In genomic region chr20:5513975-5514516, GRCh38 we compare ENCODE assay signal across 14 cellular contexts.
DNase-seq lines count a peak whose midpoint lies in the region; ATAC-seq and TF ChIP-seq lines count a peak whose summit lies in the region.
"Had no signal": no experiment of that assay in that cellular context is flagged by ENCODE, and none has a peak within 500 bp of the region (broad histone marks: within the 10 kb centered on the region; RNA-seq: fewer than 3 reads in every experiment).

No MANE protein-coding gene starts in this region.

- H3K9me3 Mint-ChIP-seq in HFFc6 (peaks cover 4% of the 10 kb centered on the region; the same call in 1 of the 2 replicates), endodermal cell (peaks cover 4% of the 10 kb centered on the region)
- H3K9me3 Mint-ChIP-seq: activated T-cell treated with anti-CD3 and anti-CD28 coated beads, Interleukin-2, amount 50 U/mL, for 4 hours; mesothelial cell of epicardium had no signal

- H3K4me1 Mint-ChIP-seq in HFFc6 (ENCODE audit: low read depth) (peaks cover 21% of the 10 kb centered on the region), endodermal cell (no peaks in the 10 kb centered on the region)
- H3K4me1 Mint-ChIP-seq: mesothelial cell of epicardium had no signal

- H3K27ac ChIP-seq in AG04450 (ENCODE audit: low read depth, low read length), result no peak overlapping the region
- H3K27ac ChIP-seq in hepatocyte, result peak overlapping the region; percentile 96
- H3K27ac ChIP-seq in endodermal cell (ENCODE audit: low read depth, low read length), result no peak overlapping the region
- no peak overlapping the region for H3K27ac ChIP-seq in MM.1S (ENCODE audit: low read length)
- H3K27ac ChIP-seq: parathyroid adenoma had no signal

- no peak overlapping the region for H3K9ac ChIP-seq in adipocyte (ENCODE audit: low read length)
- H3K9ac ChIP-seq in endodermal cell (ENCODE audit: extremely low read depth, low read length, poor library complexity, severe bottlenecking), result no peak overlapping the region
- no peak overlapping the region for H3K9ac ChIP-seq in MM.1S (ENCODE audit: low read length)
- H3K9ac ChIP-seq: parathyroid adenoma had no signal

- CTCF ChIA-PET in AG04450 (lab: Charles Lee), result no interaction called here

- no peak for DNase-seq in AG04450 (ENCODE audit: low read depth, low spot score)
- DNase-seq in HFFc6, result peak; percentile 61
- peak; percentile 25 for DNase-seq in adipocyte (ENCODE audit: low read depth)
- DNase-seq in hepatocyte (ENCODE audit: low spot score), result peak; percentile 75
- DNase-seq in endodermal cell, result no peak
- DNase-seq in NCI-H2227 treated with DMSO at 0.1 percent for 48 hours (lab: John Stamatoyannopoulos, UW), result no peak
- no peak for DNase-seq in MM.1S
- DNase-seq: activated CD4-positive, alpha-beta T cell treated with anti-CD3 and anti-CD28 coated beads, Interleukin-2, amount 10 ng/mL, durations not matched to agents 7 days and 5 days; activated T-cell treated with anti-CD3 and anti-CD28 coated beads, Interleukin-2, amount 50 U/mL, for 4 hours; NCI-H2081; Right ventricle myocardium superior had no signal

- 44% methylated on average over 6 of the region's 6 CpGs for WGBS in hepatocyte (ENCODE audit: low lambda C conversion rate, missing lambda C conversion rate)
- 85 to 88% methylated on average over 5 to 6 of the region's 6 CpGs for WGBS in endodermal cell (ENCODE audit: insufficient coverage in 1 of 2, insufficient read length in 1 of 2), 2 experiments

- H3K4me2 ChIP-seq in hepatocyte (peak overlapping the region; percentile 2), MM.1S (ENCODE audit: low read depth, low read length) (no peak overlapping the region)

- H3K36me3 ChIP-seq in adipocyte (ENCODE audit: control insufficient read depth, insufficient read depth, low read length, severe bottlenecking), result no peaks in the 10 kb centered on the region
- H3K36me3 ChIP-seq in hepatocyte (replicated peaks; ENCODE audit: insufficient read depth, low read depth), result no peaks in the 10 kb centered on the region
- H3K36me3 ChIP-seq in endodermal cell (ENCODE audit: control insufficient read depth, insufficient read depth, low read length), result no peaks in the 10 kb centered on the region
- no peaks in the 10 kb centered on the region for H3K36me3 ChIP-seq in MM.1S (replicated peaks; ENCODE audit: insufficient read depth, low read length)

- H3K27me3 Mint-ChIP-seq in HFFc6 (ENCODE audit: insufficient read depth), result peaks cover 1% of the 10 kb centered on the region
- H3K27me3 Mint-ChIP-seq in endodermal cell (ENCODE audit: insufficient read depth), result no peaks in the 10 kb centered on the region
- H3K27me3 Mint-ChIP-seq: activated CD4-positive, alpha-beta T cell treated with anti-CD3 and anti-CD28 coated beads, Interleukin-2, amount 10 ng/mL, durations not matched to agents 7 days and 5 days had no signal

- H4K20me1 ChIP-seq in hepatocyte (ENCODE audit: insufficient read depth, poor library complexity, severe bottlenecking) (no peaks in the 10 kb centered on the region), MM.1S (ENCODE audit: insufficient read depth, low read length) (no peaks in the 10 kb centered on the region)

- H2AFZ ChIP-seq in hepatocyte (no peak overlapping the region), MM.1S (ENCODE audit: low read length) (no peak overlapping the region)
- H2AFZ ChIP-seq: parathyroid adenoma had no signal

- no peaks in the 10 kb centered on the region for H3K36me3 Mint-ChIP-seq in HFFc6 (ENCODE audit: low read depth)
- H3K36me3 Mint-ChIP-seq in endodermal cell (ENCODE audit: low read depth), result no peaks in the 10 kb centered on the region
- H3K36me3 Mint-ChIP-seq: mesothelial cell of epicardium had no signal

- peak overlapping the region; percentile 56 for H3K4me3 Mint-ChIP-seq in HFFc6
- no peak overlapping the region for H3K4me3 Mint-ChIP-seq in endodermal cell
- H3K4me3 Mint-ChIP-seq: activated CD4-positive, alpha-beta T cell treated with anti-CD3 and anti-CD28 coated beads, Interleukin-2, amount 10 ng/mL, durations not matched to agents 7 days and 5 days; activated T-cell treated with anti-CD3 and anti-CD28 coated beads, Interleukin-2, amount 50 U/mL, for 4 hours; mesothelial cell of epicardium had no signal

- H3K9me3 ChIP-seq in AG04450 (ENCODE audit: control insufficient read depth, insufficient read depth, low read length) (no peaks in the 10 kb centered on the region), adipocyte (ENCODE audit: control insufficient read depth, low read length) (no peaks in the 10 kb centered on the region), hepatocyte (ENCODE audit: low read depth) (no peaks in the 10 kb centered on the region), endodermal cell (ENCODE audit: control insufficient read depth, low read length) (no peaks in the 10 kb centered on the region), MM.1S (replicated peaks; ENCODE audit: insufficient read depth, low read length) (no peaks in the 10 kb centered on the region)

- H3K4me3 ChIP-seq in AG04450 (ENCODE audit: low read depth, low read length) (no peak overlapping the region), adipocyte (ENCODE audit: low read length) (no peak overlapping the region), hepatocyte (no peak overlapping the region), endodermal cell (ENCODE audit: low read length) (no peak overlapping the region), MM.1S (ENCODE audit: low read length) (no peak overlapping the region)

- H3K79me2 ChIP-seq in hepatocyte (no peaks in the 10 kb centered on the region), MM.1S (ENCODE audit: low read length) (no peaks in the 10 kb centered on the region)
- H3K79me2 ChIP-seq: parathyroid adenoma had no signal

- H3K4me1 ChIP-seq in adipocyte (ENCODE audit: control insufficient read depth, insufficient read depth, low read length) (no peaks in the 10 kb centered on the region), hepatocyte (ENCODE audit: insufficient read depth) (peaks cover 4% of the 10 kb centered on the region), endodermal cell (ENCODE audit: control insufficient read depth, insufficient read depth, low read length) (no peaks in the 10 kb centered on the region), MM.1S (ENCODE audit: low read length) (no peaks in the 10 kb centered on the region)
- H3K4me1 ChIP-seq: parathyroid adenoma had no signal

- TF ChIP-seq CTCF in AG04450 (IDR thresholded peaks at IDR 0.05; ENCODE audit: low read depth, low read length), result 0 out of 2 replicates have a peak, but pooled peaks have one; percentile 10
- peak; percentile 49 for TF ChIP-seq CTCF in HFFc6 (IDR thresholded peaks at IDR 0.05)
- TF ChIP-seq CTCF in hepatocyte (IDR thresholded peaks at IDR 0.05; ENCODE audit: poor library complexity), result no peak
- no peak for TF ChIP-seq CTCF in endodermal cell (conservative IDR thresholded peaks at IDR 0.05)
- no peak for TF ChIP-seq CTCF in MM.1S (IDR thresholded peaks at IDR 0.05; ENCODE audit: low read length)

- no peaks in the 10 kb centered on the region for H3F3A ChIP-seq in MM.1S (ENCODE audit: insufficient read depth, low read length)

- no peaks in the 10 kb centered on the region for H3K9me2 ChIP-seq in hepatocyte (replicated peaks; ENCODE audit: insufficient read depth)
- H3K9me2 ChIP-seq in MM.1S (replicated peaks; ENCODE audit: insufficient read depth, low read length), result no peaks in the 10 kb centered on the region

- H3K27me3 ChIP-seq in AG04450 (ENCODE audit: control insufficient read depth, insufficient read depth, low read length) (no peaks in the 10 kb centered on the region), adipocyte (replicated peaks; ENCODE audit: control insufficient read depth, insufficient read depth, low read length) (no peaks in the 10 kb centered on the region), hepatocyte (no peaks in the 10 kb centered on the region), endodermal cell (ENCODE audit: control insufficient read depth, insufficient read depth, low read length, poor library complexity, severe bottlenecking) (no peaks in the 10 kb centered on the region), MM.1S (replicated peaks; ENCODE audit: insufficient read depth, low read length) (no peaks in the 10 kb centered on the region)

- POLR2A ChIA-PET in AG04450 (lab: Yijun Ruan, JAX), result no interaction called here

- H3K27ac Mint-ChIP-seq in HFFc6, result no peak overlapping the region
- no peak overlapping the region for H3K27ac Mint-ChIP-seq in endodermal cell
- H3K27ac Mint-ChIP-seq: activated CD4-positive, alpha-beta T cell treated with anti-CD3 and anti-CD28 coated beads, Interleukin-2, amount 10 ng/mL, durations not matched to agents 7 days and 5 days; mesothelial cell of epicardium had no signal

- ATAC-seq in HG02759 (IDR thresholded peaks at IDR 0.05; ENCODE audit: unreplicated experiment), result no peak
- ATAC-seq: activated T-cell treated with anti-CD3 and anti-CD28 coated beads, Interleukin-2, amount 50 U/mL, for 4 hours had no signal

Comparison
In these comparisons a context has a peak if more than half of its experiments do, and no peak if none do; other contexts are left out.
1. DNase-seq: peak in HFFc6 (single experiment), adipocyte (single experiment) and hepatocyte (single experiment); none in AG04450 (single experiment), endodermal cell (single experiment), NCI-H2227 treated with DMSO at 0.1 percent for 48 hours (single experiment) and MM.1S (single experiment).
2. CTCF ChIP-seq: peak in AG04450 (single experiment) and HFFc6 (single experiment); none in hepatocyte (single experiment), endodermal cell (single experiment) and MM.1S (single experiment).